In the genomic region with DNA sequence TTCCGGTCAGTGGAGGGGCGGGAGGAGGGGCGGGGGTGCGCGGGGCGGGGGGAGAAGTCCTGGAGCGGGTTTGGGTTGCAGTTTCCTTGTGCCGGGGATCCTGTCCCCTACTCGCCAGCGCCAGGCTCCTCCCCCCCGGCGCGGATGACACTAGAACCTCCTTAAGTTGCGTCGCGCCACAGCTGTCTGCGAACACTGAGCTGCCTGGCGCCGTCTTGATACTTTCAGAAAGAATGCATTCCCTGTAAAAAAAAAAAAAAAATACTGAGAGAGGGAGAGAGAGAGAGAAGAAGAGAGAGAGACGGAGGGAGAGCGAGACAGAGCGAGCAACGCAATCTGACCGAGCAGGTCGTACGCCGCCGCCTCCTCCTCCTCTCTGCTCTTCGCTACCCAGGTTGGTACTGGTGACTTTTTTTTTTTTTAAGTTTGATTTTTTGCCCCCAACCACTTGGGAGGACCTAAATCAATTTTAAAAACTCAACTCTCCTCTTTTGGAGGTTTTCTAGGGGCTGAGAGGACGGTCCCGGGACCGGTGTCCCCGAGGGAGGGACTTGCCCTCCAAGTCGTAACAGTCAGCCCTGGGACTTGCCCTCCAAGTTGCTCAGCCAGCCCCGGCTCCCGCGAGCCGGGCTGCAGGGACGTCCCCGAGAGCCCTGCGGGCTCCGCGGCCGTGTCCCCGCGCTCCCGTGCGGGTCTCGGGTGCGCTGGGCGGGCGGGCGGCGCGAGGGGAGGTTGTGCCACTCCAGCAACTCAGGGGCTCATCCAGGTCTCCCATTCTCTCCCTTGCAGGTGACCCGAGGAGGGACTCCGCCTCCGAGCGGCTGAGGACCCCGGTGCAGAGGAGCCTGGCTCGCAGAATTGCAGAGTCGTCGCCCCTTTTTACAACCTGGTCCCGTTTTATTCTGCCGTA, we compare ENCODE assay signal across 8 cellular contexts. TPM values are rescaled to one million over a fixed set of nuclear protein-coding genes. Genes with fewer than 3 reads are reported as not detected.
DNase-seq lines count a peak whose midpoint lies in the region; ATAC-seq, FAIRE-seq and TF ChIP-seq lines count a peak whose summit lies in the region.

Gene GATA3 (plus strand): TSS at position 191 of the 910 bp plus-strand sequence. CDS start 968 bp downstream, outside the sequence.

- peak; percentile 18 for ATAC-seq in GM18861 (IDR thresholded peaks at IDR 0.05; ENCODE audit: unreplicated experiment)
- peak; percentile 37 for ATAC-seq in HG02970 (IDR thresholded peaks at IDR 0.05; ENCODE audit: low FRiP score, unreplicated experiment)

- peak within 1 kb of the TSS; percentile 61 to 69 for H3K9ac ChIP-seq in kidney (ENCODE audit: low read length in 2 of 2)

- in situ Hi-C loops in astrocyte of the spinal cord (cut with HindIII; ENCODE audit: low sequenced_read_pairs), result no loop called here

- FAIRE-seq in kidney (lab: Jason Lieb, UNC), result no peak

- H3K4me3 ChIP-seq in astrocyte of the spinal cord (ENCODE audit: low read depth, low read length) (peak within 1 kb of the TSS; percentile 45), kidney (ENCODE audit: low read length in 2 of 2) (peak within 1 kb of the TSS; percentile 68 to 88)

- H3K27ac ChIP-seq in kidney (ENCODE audit: low read depth in 2 of 2, low read length in 2 of 2), result peak within 1 kb of the TSS; percentile 71 to 89

- H3K9me3 ChIP-seq in kidney (ENCODE audit: control insufficient read depth in 1 of 2, low read length in 2 of 2), result no peaks in the 10 kb centered on the region

- no peak for TF ChIP-seq CTCF in astrocyte of the spinal cord (IDR thresholded peaks at IDR 0.05; ENCODE audit: low read depth, low read length)
- TF ChIP-seq CTCF in kidney (IDR thresholded peaks at IDR 0.05; ENCODE audit: borderline replicate concordance, extremely low read depth, insufficient read depth), result no peak

- H3K36me3 ChIP-seq in kidney (ENCODE audit: control insufficient read depth in 1 of 2, insufficient read depth in 2 of 2, low read length in 2 of 2), result no peaks in the 10 kb centered on the region

- intact Hi-C loops in kidney (cut with DNase I), result no loop called here

- peaks cover 0 to 13% of the 10 kb centered on the region in 2 donors for H3K4me1 ChIP-seq in kidney (ENCODE audit: control insufficient read depth in 1 of 2, insufficient read depth in 1 of 2, low read depth in 1 of 2, low read length in 2 of 2)

- peak; percentile 79 for DNase-seq in T-helper 22 cell (ENCODE audit: low read depth)
- DNase-seq in astrocyte of the spinal cord (ENCODE audit: low read depth, low spot score), result peak; percentile 63
- DNase-seq in kidney, result peak; percentile 92
- DNase-seq in stimulated activated CD4-positive, alpha-beta T cell treated with anti-CD3 and anti-CD28 coated beads, TNF-alpha, amount 100 ng/mL, for 1 hour (ENCODE audit: low read depth in 3 of 3, low spot score in 1 of 3), result peak; percentile 53 to 69 (median 61)
- no peak for DNase-seq in DMS153 treated with DMSO at 0.1 percent for 48 hours (lab: John Stamatoyannopoulos, UW; ENCODE audit: unreplicated experiment)
- DNase-seq in NCI-H510A (lab: John Stamatoyannopoulos, UW), result no peak

RNA-seq across cellular contexts. Expression of gene GATA3, which starts in this region (rescaled TPM):
- total RNA-seq in kidney, result 23.5 TPM
- 45.9 TPM for polyA plus RNA-seq in kidney (ENCODE audit: insufficient read depth, low read depth, low replicate concordance)

Comparison
In these comparisons a context has a peak if more than half of its experiments do, and no peak if none do; other contexts are left out.
1. DNase-seq: peak in T-helper 22 cell (single experiment), astrocyte of the spinal cord (single experiment), kidney (single experiment) and stimulated activated CD4-positive, alpha-beta T cell treated with anti-CD3 and anti-CD28 coated beads, TNF-alpha, amount 100 ng/mL, for 1 hour (3 of 3); none in DMS153 treated with DMSO at 0.1 percent for 48 hours (single experiment) and NCI-H510A (single experiment).